ENCODE assay signal across 13 cellular contexts in genomic region chr3:30440880-30441279, GRCh38.
DNase-seq lines count a peak whose midpoint lies in the region; ATAC-seq, FAIRE-seq and TF ChIP-seq lines count a peak whose summit lies in the region.
"Had no signal": no experiment of that assay in that cellular context is flagged by ENCODE, and none has a peak within 500 bp of the region (broad histone marks: within the 10 kb centered on the region; RNA-seq: fewer than 3 reads in every experiment).

No MANE protein-coding gene starts in this region.

- no peak for ATAC-seq in foreskin keratinocyte

- no peaks in the 10 kb centered on the region for H3K9me1 ChIP-seq in keratinocyte (ENCODE audit: control insufficient read depth, extremely low read depth, insufficient read depth, low read length)

- DNase-seq in cardiac fibroblast (ENCODE audit: low read depth in 2 of 2), result peak; percentile 64 to 92
- no peak for DNase-seq in keratinocyte (ENCODE audit: low read depth, low spot score)
- DNase-seq in pons (ENCODE audit: low spot score), result peak; percentile 19
- no peak for DNase-seq in nucleus accumbens (lab: John Stamatoyannopoulos, UW)
- no peak for DNase-seq in NCI-H510A (lab: John Stamatoyannopoulos, UW)
- DNase-seq in NCI-H1436 (lab: John Stamatoyannopoulos, UW), result no peak
- DNase-seq in foreskin keratinocyte, result no peak
- DNase-seq: activated CD4-positive, CD25-positive, alpha-beta regulatory T cell treated with anti-CD3 and anti-CD28 coated beads, Interleukin-2, amount 50 U/mL, for 72 hours; activated T-cell treated with anti-CD3 and anti-CD28 coated beads for 4 hours; effector CD4-positive, alpha-beta T cell; Peyer's patch; retina; T-helper 1 cell had no signal

- dilution Hi-C loops in keratinocyte (cut with MboI; ENCODE audit: extremely low pct_ligation_motif_present, low sequenced_read_pairs), result no loop called here

- FAIRE-seq in keratinocyte (lab: Jason Lieb, UNC), result peak; percentile 67

- H3K4me1 ChIP-seq in keratinocyte (ENCODE audit: control insufficient read depth, extremely low read depth, insufficient read depth, low read length) (no peaks in the 10 kb centered on the region), foreskin keratinocyte (no peaks in the 10 kb centered on the region)
- H3K4me1 ChIP-seq: Peyer's patch had no signal

- H3K36me3 ChIP-seq in keratinocyte (ENCODE audit: control insufficient read depth in 2 of 2, extremely low read depth in 1 of 2, insufficient read depth in 2 of 2, low read length in 2 of 2), result no peaks in the 10 kb centered on the region
- H3K36me3 ChIP-seq: Peyer's patch had no signal

- no peaks in the 10 kb centered on the region for H3K79me2 ChIP-seq in keratinocyte (ENCODE audit: control insufficient read depth, insufficient read depth, low read length)

- H3K9ac ChIP-seq in keratinocyte (ENCODE audit: control insufficient read depth, extremely low read depth, insufficient read depth, low read length), result no peak overlapping the region

- TF ChIP-seq CTCF in cardiac fibroblast (IDR thresholded peaks at IDR 0.05; ENCODE audit: low read depth, low read length) (no peak), keratinocyte (optimal IDR thresholded peaks at IDR 0.05 in 1 of 3, IDR thresholded peaks at IDR 0.05 in 1 of 3, conservative IDR thresholded peaks at IDR 0.05 in 1 of 3; ENCODE audit: extremely low read depth in 1 of 3, insufficient read depth in 2 of 3, low read length in 3 of 3) (no peak), foreskin keratinocyte (conservative IDR thresholded peaks at IDR 0.05) (no peak)

- no peaks in the 10 kb centered on the region for H4K20me1 ChIP-seq in keratinocyte (ENCODE audit: control insufficient read depth, extremely low read depth, insufficient read depth, low read length)

- H2AFZ ChIP-seq in keratinocyte (ENCODE audit: control insufficient read depth, low read length), result no peak overlapping the region

- no peaks in the 10 kb centered on the region for H3K9me3 ChIP-seq in keratinocyte (ENCODE audit: control insufficient read depth, low read depth, low read length)
- H3K9me3 ChIP-seq: Peyer's patch had no signal

- H3K27ac ChIP-seq in keratinocyte (ENCODE audit: control insufficient read depth, insufficient read depth, low read length) (no peak overlapping the region), foreskin keratinocyte (no peak overlapping the region)

- no peak overlapping the region for H3K4me2 ChIP-seq in keratinocyte (ENCODE audit: control insufficient read depth, extremely low read depth, insufficient read depth, low read depth, low read length)

- H3K4me3 ChIP-seq in cardiac fibroblast (replicated peaks in 1 of 2; ENCODE audit: low read depth in 2 of 2, low read length in 2 of 2), result no peak overlapping the region
- H3K4me3 ChIP-seq in keratinocyte (ENCODE audit: control insufficient read depth in 2 of 3, extremely low read depth in 1 of 3, insufficient read depth in 2 of 3, low read depth in 1 of 3, low read length in 3 of 3), result no peak overlapping the region
- H3K4me3 ChIP-seq: Peyer's patch had no signal

- H3K27me3 ChIP-seq in keratinocyte (ENCODE audit: control insufficient read depth, extremely low read depth, insufficient read depth, low read length) (no peaks in the 10 kb centered on the region), foreskin keratinocyte (no peaks in the 10 kb centered on the region)
- H3K27me3 ChIP-seq: Peyer's patch had no signal

Comparison
In these comparisons a context has a peak if more than half of its experiments do, and no peak if none do; other contexts are left out.
1. DNase-seq: peak in cardiac fibroblast (2 of 2) and pons (single experiment); none in keratinocyte (single experiment), nucleus accumbens (0 of 56), NCI-H510A (single experiment), NCI-H1436 (single experiment) and foreskin keratinocyte (0 of 2).